In genomic region chr9:127078988-127079387, GRCh38 we compare ENCODE assay signal across 16 cellular contexts. TPM values are rescaled to one million over a fixed set of nuclear protein-coding genes. Genes with fewer than 3 reads are reported as not detected.
DNase-seq lines count a peak whose midpoint lies in the region; ATAC-seq and TF ChIP-seq lines count a peak whose summit lies in the region.
"Had no signal": no experiment of that assay in that cellular context is flagged by ENCODE, and none has a peak within 500 bp of the region (broad histone marks: within the 10 kb centered on the region; RNA-seq: fewer than 3 reads in every experiment).

No MANE protein-coding gene starts in this region.

- no peaks in the 10 kb centered on the region for H3K9me2 ChIP-seq in Karpas-422 (replicated peaks; ENCODE audit: insufficient read depth, low read length)

- no peaks in the 10 kb centered on the region for H3K36me3 ChIP-seq in subcutaneous abdominal adipose tissue (ENCODE audit: control insufficient read depth in 5 of 5, insufficient read depth in 5 of 5, low read length in 5 of 5)
- no peaks in the 10 kb centered on the region for H3K36me3 ChIP-seq in thyroid gland
- H3K36me3 ChIP-seq in Karpas-422 (ENCODE audit: insufficient read depth, low read length) = no peaks in the 10 kb centered on the region

- intact Hi-C loops in thyroid gland (cut with DNase I) = no loop called here

- H3K79me2 ChIP-seq in Karpas-422 (ENCODE audit: low read length) = no peaks in the 10 kb centered on the region

- peak; percentile 19 for DNase-seq in activated CD8-positive, alpha-beta memory T cell treated with anti-CD3 and anti-CD28 coated beads for 24 hours
- no peak for DNase-seq in activated CD8-positive, alpha-beta memory T cell treated with anti-CD3 and anti-CD28 coated beads, Interleukin-2, amount 50 U/mL, for 48 hours
- peak; percentile 10 for DNase-seq in SW480 (ENCODE audit: low spot score)
- peak; percentile 23 for DNase-seq in left lobe of liver (ENCODE audit: low spot score)
- DNase-seq in NCI-H1417 treated with DMSO at 0.1 percent for 48 hours (lab: John Stamatoyannopoulos, UW) = no peak
- DNase-seq in thyroid gland = no peak
- DNase-seq in Karpas-422 = no peak
- DNase-seq: CD8-positive, alpha-beta T cell; COR-L47; DMS153; DMS79 treated with DMSO at 0.1 percent for 48 hours; EL; H7 had no signal

- no peak overlapping the region for H3K4me2 ChIP-seq in Karpas-422 (ENCODE audit: low read depth, low read length, poor library complexity, severe bottlenecking)
- H3K4me2 ChIP-seq: GM23338 had no signal

- no peak for TF ChIP-seq POLR2A in thyroid gland (IDR thresholded peaks at IDR 0.05)

- H3K9me3 ChIP-seq in subcutaneous abdominal adipose tissue (ENCODE audit: control insufficient read depth in 5 of 5, low read length in 5 of 5) (peaks cover 0 to 5% (median 0%) of the 10 kb centered on the region in 5 donors), thyroid gland (no peaks in the 10 kb centered on the region), Karpas-422 (ENCODE audit: low read length) (no peaks in the 10 kb centered on the region)

- TF ChIP-seq CTCF in thyroid gland (IDR thresholded peaks at IDR 0.05) = no peak

- no peaks in the 10 kb centered on the region for H4K20me1 ChIP-seq in Karpas-422 (ENCODE audit: insufficient read depth, low read depth, low read length)

- H2AFZ ChIP-seq in Karpas-422 (ENCODE audit: low read length) = no peak overlapping the region
- H2AFZ ChIP-seq: GM23338 had no signal

- peaks cover 11 to 85% (median 64%) of the 10 kb centered on the region in 5 donors for H3K4me1 ChIP-seq in subcutaneous abdominal adipose tissue (ENCODE audit: control insufficient read depth in 5 of 5, insufficient read depth in 5 of 5, low read length in 5 of 5)
- peaks cover 20 to 35% of the 10 kb centered on the region in 2 donors for H3K4me1 ChIP-seq in thyroid gland
- no peaks in the 10 kb centered on the region for H3K4me1 ChIP-seq in Karpas-422 (ENCODE audit: low read length)

- H3K27me3 ChIP-seq in subcutaneous abdominal adipose tissue (ENCODE audit: control insufficient read depth in 5 of 5, insufficient read depth in 4 of 5, low read length in 5 of 5) (no peaks in the 10 kb centered on the region), thyroid gland (no peaks in the 10 kb centered on the region), Karpas-422 (ENCODE audit: low read length) (no peaks in the 10 kb centered on the region)

- no peak for ATAC-seq in left lobe of liver
- ATAC-seq: CD8-positive, alpha-beta T cell; GM23338 had no signal

- peak overlapping the region in 1 of 5 donors; percentile 54 for H3K9ac ChIP-seq in subcutaneous abdominal adipose tissue (ENCODE audit: low read length in 5 of 5)
- H3K9ac ChIP-seq in Karpas-422 (ENCODE audit: low read length) = no peak overlapping the region

- peak overlapping the region; percentile 82 for H3K27ac ChIP-seq in subcutaneous abdominal adipose tissue (ENCODE audit: low read depth, low read length)
- no peak overlapping the region for H3K27ac ChIP-seq in thyroid gland
- H3K27ac ChIP-seq in Karpas-422 (ENCODE audit: low read length) = no peak overlapping the region
- H3K27ac ChIP-seq: 22Rv1 had no signal

- WGBS in thyroid gland, 2 donors = 94 to 100% methylated on average over 1 of the region's 1 CpG

- H3K4me3 ChIP-seq in subcutaneous abdominal adipose tissue (ENCODE audit: low read depth in 1 of 5, low read length in 5 of 5) (no peak overlapping the region), thyroid gland (replicated peaks in 1 of 3) (no peak overlapping the region), Karpas-422 (ENCODE audit: low read length) (no peak overlapping the region)
- H3K4me3 ChIP-seq: GM23338 had no signal

RNA-seq across cellular contexts. Expression of gene ANGPTL2, which starts 43.4 kb away (rescaled TPM):
- total RNA-seq in left lobe of liver = 2.8 TPM
- 10 to 100 TPM in 2 of 4 donors, 1 to 10 TPM in 2; 5.9 to 12.6 (median 8.7) TPM for total RNA-seq in thyroid gland
- not detected in 2 replicates for total RNA-seq in Karpas-422 (2014; rRNA removed; shearing (Covaris generic); ENCODE audit: low replicate concordance)
- total RNA-seq: CD8-positive, alpha-beta T cell had no signal

Comparison
In these comparisons a context has a peak if more than half of its experiments do, and no peak if none do; other contexts are left out.
1. DNase-seq: peak in activated CD8-positive, alpha-beta memory T cell treated with anti-CD3 and anti-CD28 coated beads for 24 hours (single experiment), SW480 (single experiment) and left lobe of liver (single experiment); none in activated CD8-positive, alpha-beta memory T cell treated with anti-CD3 and anti-CD28 coated beads, Interleukin-2, amount 50 U/mL, for 48 hours (single experiment), NCI-H1417 treated with DMSO at 0.1 percent for 48 hours (single experiment), thyroid gland (0 of 2) and Karpas-422 (single experiment).